Comparison of ENCODE assay signal across 26 cellular contexts in genomic region chr6:45081634-45082033, GRCh38.
DNase-seq lines count a peak whose midpoint lies in the region; ATAC-seq, FAIRE-seq and TF ChIP-seq lines count a peak whose summit lies in the region.
"Had no signal": no experiment of that assay in that cellular context is flagged by ENCODE, and none has a peak within 500 bp of the region (broad histone marks: within the 10 kb centered on the region; RNA-seq: fewer than 3 reads in every experiment).

No MANE protein-coding gene starts in this region.

- CTCF ChIA-PET in HepG2 (lab: Yijun Ruan, JAX; ENCODE audit: low intra/inter-chr PET ratio, low total read pairs) (no interaction called here), K562 (lab: Yijun Ruan, JAX; ENCODE audit: low intra/inter-chr PET ratio) (no interaction called here)

- H4K20me1 ChIP-seq in HepG2 (ENCODE audit: insufficient read depth, low read length) (no peaks in the 10 kb centered on the region), K562 (replicated peaks; ENCODE audit: control insufficient read depth, insufficient read depth, low read length) (no peaks in the 10 kb centered on the region)
- H4K20me1 ChIP-seq: BLaER1 had no signal

- H3K27me3 ChIP-seq in HepG2 (ENCODE audit: control insufficient read depth in 1 of 2, insufficient read depth in 2 of 2, low read length in 2 of 2) (no peaks in the 10 kb centered on the region), right lobe of liver (no peaks in the 10 kb centered on the region), K562 (ENCODE audit: control insufficient read depth in 2 of 2, insufficient read depth in 2 of 2, low read length in 2 of 2) (no peaks in the 10 kb centered on the region), neuronal stem cell (ENCODE audit: control insufficient read depth in 3 of 3, insufficient read depth in 3 of 3, low read depth in 1 of 3, low read length in 3 of 3) (no peaks in the 10 kb centered on the region)
- H3K27me3 ChIP-seq: BE2C, BLaER1 had no signal

- H3K4me2 ChIP-seq in HepG2 (ENCODE audit: low read depth, low read length) (no peak overlapping the region), K562 (ENCODE audit: insufficient read depth, low read length) (no peak overlapping the region), neuronal stem cell (ENCODE audit: insufficient read depth, low read length, poor library complexity, severe bottlenecking) (no peak overlapping the region)
- H3K4me2 ChIP-seq: BLaER1 had no signal

- H2BK12ac ChIP-seq in neuronal stem cell (ENCODE audit: low read length) = no peak overlapping the region

- no peaks in the 10 kb centered on the region for H3K9me1 ChIP-seq in K562 (ENCODE audit: control insufficient read depth, insufficient read depth, low read length)

- in situ Hi-C loops in HepG2 (cut with HindIII; ENCODE audit: extremely low pct_ligation_motif_present, low pct_unique_long_range_greater_than_20kb) = no loop called here
- in situ Hi-C loops in K562 (cut with MboI) = no loop called here

- H3K9ac ChIP-seq in HepG2 (ENCODE audit: insufficient read depth, low read depth, low read length) (no peak overlapping the region), K562 (ENCODE audit: insufficient read depth in 1 of 2, low read depth in 2 of 2, low read length in 2 of 2) (no peak overlapping the region), neuronal stem cell (ENCODE audit: low read depth, low read length, poor library complexity) (no peak overlapping the region)
- H3K9ac ChIP-seq: BLaER1 had no signal

- intact Hi-C loops in HepG2 (cut with micrococcal nuclease; ENCODE audit: unreplicated experiment) = no loop called here
- intact Hi-C loops in right lobe of liver (cut with DNase I) = no loop called here
- intact Hi-C loops in K562 (cut with micrococcal nuclease) = no loop called here

- TF ChIP-seq RAD21 in HepG2 (CRISPR knock-in tag; IDR thresholded peaks at IDR 0.05) = no peak
- no peak for TF ChIP-seq RAD21 in K562 (CRISPR knock-in tag; conservative IDR thresholded peaks at IDR 0.05 in 1 of 2, IDR thresholded peaks at IDR 0.05 in 1 of 2)

- H3K18ac ChIP-seq in neuronal stem cell (ENCODE audit: low read length) = no peak overlapping the region

- H3K27ac ChIP-seq in HepG2 (ENCODE audit: extremely low read length, insufficient read depth, low read length) (no peak overlapping the region), right lobe of liver (no peak overlapping the region), K562 (ENCODE audit: extremely low read depth, low read depth, low read length) (no peak overlapping the region), neuronal stem cell (replicated peaks; ENCODE audit: low read length) (no peak overlapping the region)
- H3K27ac ChIP-seq: 22Rv1, BLaER1 had no signal

- ATAC-seq in HepG2 (no peak), right lobe of liver (no peak), K562 (no peak)
- ATAC-seq: GM12878 had no signal

- no peak overlapping the region for H4K8ac ChIP-seq in neuronal stem cell (ENCODE audit: low read depth, low read length)

- no peaks in the 10 kb centered on the region for H3K36me3 ChIP-seq in HepG2 (replicated peaks in 1 of 2; ENCODE audit: control insufficient read depth in 1 of 2, insufficient read depth in 2 of 2, low read length in 2 of 2)
- no peaks in the 10 kb centered on the region for H3K36me3 ChIP-seq in right lobe of liver
- no peaks in the 10 kb centered on the region for H3K36me3 ChIP-seq in K562 (ENCODE audit: control insufficient read depth, insufficient read depth, low read length)
- H3K36me3 ChIP-seq in neuronal stem cell (replicated peaks in 1 of 2; ENCODE audit: control insufficient read depth in 2 of 2, insufficient read depth in 2 of 2, low read length in 2 of 2) = no peaks in the 10 kb centered on the region
- H3K36me3 ChIP-seq: BE2C, BLaER1 had no signal

- H3K4ac ChIP-seq in neuronal stem cell (ENCODE audit: low read length) = no peak overlapping the region

- H2AK5ac ChIP-seq in neuronal stem cell (ENCODE audit: low read depth, low read length) = no peak overlapping the region

- WGBS in HepG2 (ENCODE audit: low lambda C conversion rate) = 95% methylated on average over 1 of the region's 1 CpG
- 100% methylated on average over 1 of the region's 1 CpG for WGBS in right lobe of liver (ENCODE audit: insufficient coverage, low coverage, low lambda C conversion rate, missing lambda C conversion rate)
- 40% methylated on average over 1 of the region's 1 CpG for WGBS in K562 (ENCODE audit: insufficient coverage, low coverage, missing lambda C conversion rate)
- WGBS in neuronal stem cell (ENCODE audit: extremely low coverage in 2 of 2, insufficient read length in 2 of 2, insufficient replicate concordance in 1 of 2), 2 donors = no CpG with 5 or more reads among the region's 1 CpG

- FAIRE-seq in HepG2 (lab: Jason Lieb, UNC) (no peak), K562 (lab: Jason Lieb, UNC) (no peak), islet of Langerhans (lab: Jason Lieb, UNC) (peak; percentile 13)
- FAIRE-seq: GM12878, GM12892, GM18507 had no signal

- POLR2A ChIA-PET in HepG2 (lab: Yijun Ruan, JAX) = no interaction called here
- POLR2A ChIA-PET in K562 (lab: Yijun Ruan, JAX) = no interaction called here

- H2BK5ac ChIP-seq in neuronal stem cell (ENCODE audit: low read length) = no peak overlapping the region

- DNase-seq in HepG2 (ENCODE audit: low spot score) (no peak), right lobe of liver (no peak), K562 (ENCODE audit: extremely low read depth in 1 of 4, low spot score in 3 of 4) (no peak), immature natural killer cell (no peak), neuronal stem cell (ENCODE audit: low spot score) (no peak)
- DNase-seq: ACHN; BE2C; C1 segment of cervical spinal cord; CD4-positive, alpha-beta memory T cell; CD4-positive, CD25-positive, alpha-beta regulatory T cell; CD8-positive, alpha-beta memory T cell; COR-L47; DMS 273 treated with DMSO at 0.1 percent for 48 hours; DMS153; DMS53; DMS79; DND-41; EL; GDM1 had no signal

- H3K4me1 Mint-ChIP-seq in immature natural killer cell = no peaks in the 10 kb centered on the region
- H3K4me1 Mint-ChIP-seq: CD14-positive monocyte had no signal

- no peak overlapping the region for H3K14ac ChIP-seq in neuronal stem cell (ENCODE audit: low read length)

- H2AFZ ChIP-seq in HepG2 (ENCODE audit: low read length) (no peak overlapping the region), K562 (ENCODE audit: low read depth, low read length) (no peak overlapping the region), neuronal stem cell (ENCODE audit: low read length) (no peak overlapping the region)

- H2BK120ac ChIP-seq in neuronal stem cell (ENCODE audit: low read depth, low read length) = no peak overlapping the region

- no peak overlapping the region for H4K91ac ChIP-seq in neuronal stem cell (ENCODE audit: low read depth, low read length, poor library complexity)

- H3K9me3 Mint-ChIP-seq in immature natural killer cell = peaks cover 4 to 20% (median 9%) of the 10 kb centered on the region in 6 donors

- BruUV-seq in HepG2 (replicated peaks; lab: Mats Ljungman, UMichigan) (no TSS peak), K562 (replicated peaks; lab: Mats Ljungman, UMichigan) (no TSS peak)

- H3K4me3 Mint-ChIP-seq in immature natural killer cell = no peak overlapping the region
- H3K4me3 Mint-ChIP-seq: CD14-positive monocyte; CD4-positive, alpha-beta memory T cell; CD4-positive, CD25-positive, alpha-beta regulatory T cell; CD8-positive, alpha-beta memory T cell had no signal

- H2BK15ac ChIP-seq in neuronal stem cell (ENCODE audit: low read length) = no peak overlapping the region

- H3K79me2 ChIP-seq in HepG2 (ENCODE audit: insufficient read depth, low read length) (no peaks in the 10 kb centered on the region), K562 (ENCODE audit: control insufficient read depth, insufficient read depth, low read length) (no peaks in the 10 kb centered on the region)

- no peak for TF ChIP-seq POLR2A in HepG2 (IDR thresholded peaks at IDR 0.05; ENCODE audit: insufficient read depth in 1 of 2, low read depth in 2 of 2, low read length in 2 of 2)
- no peak for TF ChIP-seq POLR2A in right lobe of liver (IDR thresholded peaks at IDR 0.05)
- no peak for TF ChIP-seq POLR2A in K562 (conservative IDR thresholded peaks at IDR 0.05)

- H3K36me3 Mint-ChIP-seq in immature natural killer cell = peaks cover 3 to 13% (median 11%) of the 10 kb centered on the region in 3 donors
- H3K36me3 Mint-ChIP-seq: CD4-positive, CD25-positive, alpha-beta regulatory T cell had no signal

- H3K4me1 ChIP-seq in HepG2 (ENCODE audit: insufficient read depth, low read length) (no peaks in the 10 kb centered on the region), right lobe of liver (no peaks in the 10 kb centered on the region), K562 (replicated peaks in 1 of 2; ENCODE audit: control insufficient read depth in 2 of 2, insufficient read depth in 2 of 2, low read length in 2 of 2) (no peaks in the 10 kb centered on the region), neuronal stem cell (ENCODE audit: control insufficient read depth in 2 of 2, insufficient read depth in 1 of 2, low read depth in 1 of 2, low read length in 2 of 2) (no peaks in the 10 kb centered on the region)
- H3K4me1 ChIP-seq: BE2C, BLaER1 had no signal

- H3K27me3 Mint-ChIP-seq in immature natural killer cell (ENCODE audit: low read depth in 3 of 3) = peaks cover 0 to 2% (median 0%) of the 10 kb centered on the region in 3 donors
- H3K27me3 Mint-ChIP-seq: CD4-positive, alpha-beta memory T cell had no signal

- H3K4me3 ChIP-seq in HepG2 (replicated peaks in 1 of 3; ENCODE audit: insufficient read depth in 1 of 3, low read depth in 2 of 3, low read length in 3 of 3) (no peak overlapping the region), right lobe of liver (no peak overlapping the region), K562 (no peak overlapping the region), neuronal stem cell (ENCODE audit: low read length in 2 of 2) (no peak overlapping the region)
- H3K4me3 ChIP-seq: BLaER1, GM12878 had no signal

- H3K27ac Mint-ChIP-seq in immature natural killer cell = no peak overlapping the region
- H3K27ac Mint-ChIP-seq: CD14-positive monocyte; CD4-positive, CD25-positive, alpha-beta regulatory T cell had no signal

- TF ChIP-seq CTCF in HepG2 (CRISPR knock-in tag; IDR thresholded peaks at IDR 0.05) (no peak), right lobe of liver (IDR thresholded peaks at IDR 0.05) (no peak), K562 (IDR thresholded peaks at IDR 0.05 in 2 of 3, conservative IDR thresholded peaks at IDR 0.05 in 1 of 3; ENCODE audit: insufficient read depth in 2 of 3, low read depth in 1 of 3, low read length in 3 of 3) (no peak)

- H3K9me3 ChIP-seq in HepG2 (ENCODE audit: low read length) (peaks cover 20% of the 10 kb centered on the region), right lobe of liver (no peaks in the 10 kb centered on the region), K562 (replicated peaks; ENCODE audit: control insufficient read depth, insufficient read depth, low read depth, low read length) (no peaks in the 10 kb centered on the region), neuronal stem cell (replicated peaks in 1 of 2; ENCODE audit: control insufficient read depth in 2 of 2, insufficient read depth in 1 of 2, low read depth in 1 of 2, low read length in 2 of 2) (peaks cover 3 to 26% of the 10 kb centered on the region in 2 donors)
- H3K9me3 ChIP-seq: BE2C had no signal

- H3K79me1 ChIP-seq in neuronal stem cell (ENCODE audit: low read depth, low read length) = no peaks in the 10 kb centered on the region

- no peak overlapping the region for H3K23ac ChIP-seq in neuronal stem cell (ENCODE audit: low read depth, low read length, poor library complexity)

- no peak for TF ChIP-seq EP300 in HepG2 (IDR thresholded peaks at IDR 0.05; ENCODE audit: low read depth in 2 of 2, low read length in 2 of 2)
- no peak for TF ChIP-seq EP300 in HepG2 (CRISPR knock-in tag; IDR thresholded peaks at IDR 0.05; ENCODE audit: borderline replicate concordance)
- no peak for TF ChIP-seq EP300 in K562 (IDR thresholded peaks at IDR 0.05; ENCODE audit: low read length)

Comparison
In these comparisons a context has a peak if more than half of its experiments do, and no peak if none do; other contexts are left out.
1. Of the 241 proteins assayed by ChIP-seq in both HepG2 and K562: peak only in HepG2: none; only in K562: MAFG; in both: MAFF and MAFK; in neither: 238.